In the genomic region with DNA sequence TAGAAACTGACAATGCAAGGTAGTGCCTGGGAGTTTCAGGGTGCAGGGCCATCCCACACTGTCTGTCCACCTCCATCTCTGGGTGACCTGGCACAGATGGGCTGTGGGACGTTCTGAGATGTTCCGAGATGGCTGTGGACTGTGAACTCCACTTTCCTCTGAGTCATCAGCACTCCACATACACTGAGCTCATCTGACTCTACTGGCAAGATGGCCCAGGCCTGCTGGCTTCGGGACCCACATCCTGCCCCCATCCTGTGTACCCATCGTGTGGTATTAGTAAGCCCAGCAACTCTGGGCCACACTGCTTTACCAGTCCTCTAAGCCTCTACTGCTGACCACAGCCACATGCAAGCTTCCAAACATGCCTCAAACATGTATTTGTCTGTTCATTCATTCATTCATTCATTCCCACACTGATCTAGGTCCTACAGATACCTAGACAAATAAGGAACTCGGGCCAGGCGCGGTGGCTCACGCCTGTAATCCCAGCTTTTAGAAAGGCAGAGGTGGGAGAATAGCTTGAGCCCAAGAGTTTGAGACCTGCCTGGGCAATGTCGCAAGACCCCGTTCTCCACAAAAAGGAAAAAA, we compare ENCODE assay signal across 11 cellular contexts.
DNase-seq lines count a peak whose midpoint lies in the region; ATAC-seq and TF ChIP-seq lines count a peak whose summit lies in the region.
"Had no signal": no experiment of that assay in that cellular context is flagged by ENCODE, and none has a peak within 500 bp of the region (broad histone marks: within the 10 kb centered on the region; RNA-seq: fewer than 3 reads in every experiment).

No MANE protein-coding gene starts in this region.

- peaks cover 0 to 28% of the 10 kb centered on the region in 2 donors for H3K4me1 ChIP-seq in right atrium auricular region

- no peaks in the 10 kb centered on the region for H3K36me3 ChIP-seq in right atrium auricular region

- CTCF ChIA-PET in activated CD8-positive, alpha-beta T cell treated with anti-CD3 and anti-CD28 coated beads for 36 hours (lab: Charles Lee), result interaction anchor here (0.7 to 1.2 kb wide), 3 partner anchors 16 to 62 kb away, joined by 3 to 4 read pairs (median 3); no protein-coding TSS in a partner anchor

- no peaks in the 10 kb centered on the region for H3K9me3 ChIP-seq in right atrium auricular region

- peak; percentile 8 for DNase-seq in LHCN-M2 (ENCODE audit: low read depth)
- peak; percentile 81 for DNase-seq in activated CD8-positive, alpha-beta T cell treated with anti-CD3 and anti-CD28 coated beads for 36 hours
- DNase-seq in central memory CD8-positive, alpha-beta T cell (ENCODE audit: low spot score in 2 of 2), result peak in 1 of 2 donors; percentile 56
- peak; percentile 25 for DNase-seq in stimulated activated CD8-positive, alpha-beta memory T cell treated with anti-CD3 and anti-CD28 coated beads, Interleukin-12 subunit alpha, Interleukin-12 subunit beta, amount 100 ng/mL, for 24 hours (ENCODE audit: extremely low read depth)
- DNase-seq in NCI-H146 (lab: John Stamatoyannopoulos, UW), result no peak
- no peak for DNase-seq in NCI-H128 (lab: John Stamatoyannopoulos, UW; ENCODE audit: unreplicated experiment)
- DNase-seq in DMS79 (lab: John Stamatoyannopoulos, UW), result no peak
- no peak for DNase-seq in right atrium auricular region (ENCODE audit: low spot score)
- DNase-seq: cortex of kidney, NCI-H69 had no signal

- no peak overlapping the region for H3K4me3 ChIP-seq in right atrium auricular region
- H3K4me3 ChIP-seq: hepatocyte had no signal

- H3K27me3 Mint-ChIP-seq in activated CD8-positive, alpha-beta T cell treated with anti-CD3 and anti-CD28 coated beads for 36 hours, result no peaks in the 10 kb centered on the region
- H3K27me3 Mint-ChIP-seq in central memory CD8-positive, alpha-beta T cell, result no peaks in the 10 kb centered on the region

- POLR2A ChIA-PET in activated CD8-positive, alpha-beta T cell treated with anti-CD3 and anti-CD28 coated beads for 36 hours (lab: Charles Lee), result interaction anchor here (0.6 to 0.8 kb wide), 2 partner anchors 190 to 191 kb away, joined by 3 read pairs; no protein-coding TSS in a partner anchor

- H3K36me3 Mint-ChIP-seq in activated CD8-positive, alpha-beta T cell treated with anti-CD3 and anti-CD28 coated beads for 36 hours (ENCODE audit: low read depth), result no peaks in the 10 kb centered on the region
- H3K36me3 Mint-ChIP-seq in central memory CD8-positive, alpha-beta T cell (ENCODE audit: insufficient read depth), result peaks cover 10% of the 10 kb centered on the region

- no peak overlapping the region for H3K4me3 Mint-ChIP-seq in activated CD8-positive, alpha-beta T cell treated with anti-CD3 and anti-CD28 coated beads for 36 hours
- peak overlapping the region; percentile 28 for H3K4me3 Mint-ChIP-seq in central memory CD8-positive, alpha-beta T cell

- H3K27me3 ChIP-seq in right atrium auricular region, result no peaks in the 10 kb centered on the region
- H3K27me3 ChIP-seq: hepatocyte had no signal

- intact Hi-C loops in activated CD8-positive, alpha-beta T cell treated with anti-CD3 and anti-CD28 coated beads for 36 hours (cut with micrococcal nuclease), result no loop called here

- H3K4me1 Mint-ChIP-seq in activated CD8-positive, alpha-beta T cell treated with anti-CD3 and anti-CD28 coated beads for 36 hours (ENCODE audit: low read depth), result peaks cover 46% of the 10 kb centered on the region
- H3K4me1 Mint-ChIP-seq in central memory CD8-positive, alpha-beta T cell, result peaks cover 46% of the 10 kb centered on the region

- peak; percentile 79 for ATAC-seq in activated CD8-positive, alpha-beta T cell treated with anti-CD3 and anti-CD28 coated beads for 36 hours
- ATAC-seq in central memory CD8-positive, alpha-beta T cell (replicated peaks; ENCODE audit: extremely low read depth, poor library complexity, severe bottlenecking), result peak; percentile 64

- H3K27ac ChIP-seq in right atrium auricular region, result no peak overlapping the region
- H3K27ac ChIP-seq: hepatocyte had no signal

- peak overlapping the region; percentile 47 for H3K27ac Mint-ChIP-seq in activated CD8-positive, alpha-beta T cell treated with anti-CD3 and anti-CD28 coated beads for 36 hours
- peak overlapping the region; percentile 94 for H3K27ac Mint-ChIP-seq in central memory CD8-positive, alpha-beta T cell (ENCODE audit: low read depth)

- TF ChIP-seq CTCF in activated CD8-positive, alpha-beta T cell treated with anti-CD3 and anti-CD28 coated beads for 36 hours (IDR thresholded peaks at IDR 0.05), result no peak
- TF ChIP-seq CTCF in right atrium auricular region (IDR thresholded peaks at IDR 0.05), result no peak

- H3K9me3 Mint-ChIP-seq in activated CD8-positive, alpha-beta T cell treated with anti-CD3 and anti-CD28 coated beads for 36 hours, result no peaks in the 10 kb centered on the region
- H3K9me3 Mint-ChIP-seq in central memory CD8-positive, alpha-beta T cell, result no peaks in the 10 kb centered on the region

Comparison
In these comparisons a context has a peak if more than half of its experiments do, and no peak if none do; other contexts are left out.
1. DNase-seq: peak in LHCN-M2 (single experiment), activated CD8-positive, alpha-beta T cell treated with anti-CD3 and anti-CD28 coated beads for 36 hours (single experiment) and stimulated activated CD8-positive, alpha-beta memory T cell treated with anti-CD3 and anti-CD28 coated beads, Interleukin-12 subunit alpha, Interleukin-12 subunit beta, amount 100 ng/mL, for 24 hours (single experiment); none in NCI-H146 (single experiment), NCI-H128 (single experiment), DMS79 (single experiment) and right atrium auricular region (single experiment).